Comparison of ENCODE assay signal across 8 cellular contexts in genomic region chr7:33130184-33130583, GRCh38. TPM values are rescaled to one million over a fixed set of nuclear protein-coding genes. Genes with fewer than 3 reads are reported as not detected.
DNase-seq lines count a peak whose midpoint lies in the region; ATAC-seq and TF ChIP-seq lines count a peak whose summit lies in the region.

No MANE protein-coding gene starts in this region.

- peaks cover 5% of the 10 kb centered on the region for H3K4me1 ChIP-seq in upper lobe of right lung

- ATAC-seq in activated naive CD4-positive, alpha-beta T cell treated with anti-CD3 and anti-CD28 coated beads, Interleukin-2, amount 50 U/mL, for 72 hours, result no peak
- no peak for ATAC-seq in upper lobe of right lung
- ATAC-seq in GM21825 (IDR thresholded peaks at IDR 0.05; ENCODE audit: unreplicated experiment), result no peak
- no peak for ATAC-seq in GM18870 (IDR thresholded peaks at IDR 0.05; ENCODE audit: unreplicated experiment)

- no peak overlapping the region for H3K27ac ChIP-seq in upper lobe of right lung

- CTCF ChIA-PET in activated naive CD4-positive, alpha-beta T cell treated with anti-CD3 and anti-CD28 coated beads, Interleukin-2, amount 10 ng/mL, durations not matched to agents 7 days and 5 days (lab: Charles Lee), result interaction anchor here (1.2 kb wide), 1 partner anchor 22 kb away, joined by 6 read pairs; no protein-coding TSS in a partner anchor

- H3K9me3 ChIP-seq in upper lobe of right lung, result no peaks in the 10 kb centered on the region

- H3K4me3 Mint-ChIP-seq in activated naive CD4-positive, alpha-beta T cell treated with anti-CD3 and anti-CD28 coated beads, Interleukin-2, amount 10 ng/mL, durations not matched to agents 7 days and 5 days, result peak overlapping the region; percentile 95

- H3K4me1 Mint-ChIP-seq in activated naive CD4-positive, alpha-beta T cell treated with anti-CD3 and anti-CD28 coated beads, Interleukin-2, amount 10 ng/mL, durations not matched to agents 7 days and 5 days, result peaks cover 20% of the 10 kb centered on the region

- peak; percentile 29 for DNase-seq in activated naive CD4-positive, alpha-beta T cell treated with anti-CD3 and anti-CD28 coated beads, Interleukin-2, amount 10 ng/mL, durations not matched to agents 7 days and 5 days
- no peak for DNase-seq in activated naive CD4-positive, alpha-beta T cell treated with Interleukin-2 at 50 U/mL for 16 hours
- no peak for DNase-seq in activated naive CD4-positive, alpha-beta T cell treated with anti-CD3 and anti-CD28 coated beads, Interleukin-2, amount 50 U/mL, for 72 hours (ENCODE audit: low spot score in 2 of 2)
- DNase-seq in left kidney (ENCODE audit: low read depth, low spot score) (peak; percentile 19), upper lobe of right lung (no peak), pons (ENCODE audit: low spot score) (no peak)

- H3K36me3 ChIP-seq in upper lobe of right lung, result no peaks in the 10 kb centered on the region

- no peaks in the 10 kb centered on the region for H3K27me3 ChIP-seq in upper lobe of right lung

- no peaks in the 10 kb centered on the region for H3K36me3 Mint-ChIP-seq in activated naive CD4-positive, alpha-beta T cell treated with anti-CD3 and anti-CD28 coated beads, Interleukin-2, amount 10 ng/mL, durations not matched to agents 7 days and 5 days
- peaks cover 8 to 13% of the 10 kb centered on the region in 2 donors for H3K36me3 Mint-ChIP-seq in activated naive CD4-positive, alpha-beta T cell treated with anti-CD3 and anti-CD28 coated beads, Interleukin-2, amount 50 U/mL, for 72 hours

- peaks cover 3% of the 10 kb centered on the region for H3K9me3 Mint-ChIP-seq in activated naive CD4-positive, alpha-beta T cell treated with anti-CD3 and anti-CD28 coated beads, Interleukin-2, amount 10 ng/mL, durations not matched to agents 7 days and 5 days
- H3K9me3 Mint-ChIP-seq in activated naive CD4-positive, alpha-beta T cell treated with anti-CD3 and anti-CD28 coated beads, Interleukin-2, amount 50 U/mL, for 72 hours, result peaks cover 0 to 7% of the 10 kb centered on the region in 2 donors

- H3K27ac Mint-ChIP-seq in activated naive CD4-positive, alpha-beta T cell treated with anti-CD3 and anti-CD28 coated beads, Interleukin-2, amount 10 ng/mL, durations not matched to agents 7 days and 5 days, result peak overlapping the region; percentile 86
- peak overlapping the region; percentile 83 to 97 for H3K27ac Mint-ChIP-seq in activated naive CD4-positive, alpha-beta T cell treated with anti-CD3 and anti-CD28 coated beads, Interleukin-2, amount 50 U/mL, for 72 hours

- H3K4me3 ChIP-seq in upper lobe of right lung, result peak overlapping the region; percentile 71

- H3K27me3 Mint-ChIP-seq in activated naive CD4-positive, alpha-beta T cell treated with anti-CD3 and anti-CD28 coated beads, Interleukin-2, amount 10 ng/mL, durations not matched to agents 7 days and 5 days, result peaks cover 11% of the 10 kb centered on the region

- no peak for TF ChIP-seq CTCF in upper lobe of right lung (IDR thresholded peaks at IDR 0.05)

- intact Hi-C loops in upper lobe of right lung (cut with DNase I), result no loop called here

RNA-seq across cellular contexts. Expression of gene BBS9, which starts 0.8 kb away (rescaled TPM):
- total RNA-seq in activated naive CD4-positive, alpha-beta T cell treated with anti-CD3 and anti-CD28 coated beads, Interleukin-2, amount 50 U/mL, for 72 hours, result 10 to 100 TPM in 1 of 2 donors, 1 to 10 TPM in 1; 9.6 to 14.4 TPM
- total RNA-seq in upper lobe of right lung, result 19.6 TPM

RNA-seq across cellular contexts. Expression of gene RP9, which starts 21.0 kb away (rescaled TPM):
- total RNA-seq in activated naive CD4-positive, alpha-beta T cell treated with anti-CD3 and anti-CD28 coated beads, Interleukin-2, amount 50 U/mL, for 72 hours, result 10 to 100 TPM in 1 of 2 donors, 1 to 10 TPM in 1; 7.6 to 12.1 TPM
- 11.9 TPM for total RNA-seq in upper lobe of right lung

Comparison
In these comparisons a context has a peak if more than half of its experiments do, and no peak if none do; other contexts are left out.
1. DNase-seq: peak in activated naive CD4-positive, alpha-beta T cell treated with anti-CD3 and anti-CD28 coated beads, Interleukin-2, amount 10 ng/mL, durations not matched to agents 7 days and 5 days (single experiment) and left kidney (single experiment); none in activated naive CD4-positive, alpha-beta T cell treated with Interleukin-2 at 50 U/mL for 16 hours (single experiment), activated naive CD4-positive, alpha-beta T cell treated with anti-CD3 and anti-CD28 coated beads, Interleukin-2, amount 50 U/mL, for 72 hours (0 of 2), upper lobe of right lung (single experiment) and pons (single experiment).